8 cellular contexts compared by ENCODE assay signal in genomic region chr5:139651863-139652787, GRCh38. TPM values are rescaled to one million over a fixed set of nuclear protein-coding genes. Genes with fewer than 3 reads are reported as not detected.
DNase-seq lines count a peak whose midpoint lies in the region; ATAC-seq and TF ChIP-seq lines count a peak whose summit lies in the region.

No MANE protein-coding gene starts in this region.

- DNase-seq in NCI-H524 (lab: John Stamatoyannopoulos, UW) (peak; percentile 41 to 80), NCI-H524 treated with DMSO at 0.1 percent for 48 hours (lab: John Stamatoyannopoulos, UW) (no peak), NCI-H526 treated with DMSO at 0.1 percent for 48 hours (lab: John Stamatoyannopoulos, UW) (peak; percentile 57), fibroblast of lung (ENCODE audit: low read depth in 2 of 2) (peak; percentile 77 to 94), myocyte (ENCODE audit: low read depth) (peak; percentile 93), superior temporal gyrus (ENCODE audit: extremely low spot score) (peak; percentile 97)
- peak; percentile 63 to 72 for DNase-seq in activated T-cell treated with anti-CD3 and anti-CD28 coated beads, Interleukin-2, amount 50 U/mL, for 72 hours

- H3K36me3 Mint-ChIP-seq in activated T-cell treated with anti-CD3 and anti-CD28 coated beads, Interleukin-2, amount 50 U/mL, for 72 hours (ENCODE audit: insufficient read depth in 2 of 2) = peaks cover 0 to 1% of the 10 kb centered on the region in 2 donors

- H3K4me3 ChIP-seq in fibroblast of lung (replicated peaks in 1 of 4; ENCODE audit: control extremely low read depth in 1 of 4, insufficient read depth in 1 of 4, low read depth in 3 of 4, low read length in 4 of 4) = peak overlapping the region in 3 of 4 experiments; percentile 11 to 75 (median 26)

- peak; percentile 51 for ATAC-seq in HG02798 (IDR thresholded peaks at IDR 0.05; ENCODE audit: poor library complexity, unreplicated experiment)
- peak; percentile 43 to 46 for ATAC-seq in activated T-cell treated with anti-CD3 and anti-CD28 coated beads, Interleukin-2, amount 50 U/mL, for 72 hours (replicated peaks in 1 of 2)

- no peaks in the 10 kb centered on the region for H3K9me3 Mint-ChIP-seq in activated T-cell treated with anti-CD3 and anti-CD28 coated beads, Interleukin-2, amount 50 U/mL, for 72 hours

- peak overlapping the region; percentile 78 for H3K27ac ChIP-seq in fibroblast of lung (ENCODE audit: insufficient read depth, low read length)

- H3K9me3 ChIP-seq in fibroblast of lung (ENCODE audit: control insufficient read depth, insufficient read depth, low read depth, low read length) = no peaks in the 10 kb centered on the region

- peaks cover 31% of the 10 kb centered on the region for H3K79me2 ChIP-seq in fibroblast of lung (ENCODE audit: control insufficient read depth, insufficient read depth, low read length)

- no peaks in the 10 kb centered on the region for H4K20me1 ChIP-seq in fibroblast of lung (ENCODE audit: control insufficient read depth, extremely low read depth, insufficient read depth, low read length)

- peak overlapping the region; percentile 69 for H3K4me2 ChIP-seq in fibroblast of lung (ENCODE audit: extremely low read depth, insufficient read depth, low read length)

- peaks cover 33% of the 10 kb centered on the region for H3K4me1 ChIP-seq in fibroblast of lung (ENCODE audit: control insufficient read depth, extremely low read depth, insufficient read depth, low read length)

- H3K4me3 Mint-ChIP-seq in activated T-cell treated with anti-CD3 and anti-CD28 coated beads, Interleukin-2, amount 50 U/mL, for 72 hours = peak overlapping the region; percentile 23 to 31

- H3K27me3 Mint-ChIP-seq in activated T-cell treated with anti-CD3 and anti-CD28 coated beads, Interleukin-2, amount 50 U/mL, for 72 hours (ENCODE audit: low read depth) = peaks cover 59% of the 10 kb centered on the region

- H3K27ac Mint-ChIP-seq in activated T-cell treated with anti-CD3 and anti-CD28 coated beads, Interleukin-2, amount 50 U/mL, for 72 hours = peak overlapping the region; percentile 5

- H3K4me1 Mint-ChIP-seq in activated T-cell treated with anti-CD3 and anti-CD28 coated beads, Interleukin-2, amount 50 U/mL, for 72 hours (ENCODE audit: low read depth) = peaks cover 47% of the 10 kb centered on the region

- H3K36me3 ChIP-seq in fibroblast of lung (ENCODE audit: control insufficient read depth, insufficient read depth, low read length) = no peaks in the 10 kb centered on the region

- H2AFZ ChIP-seq in fibroblast of lung (ENCODE audit: low read length) = no peak overlapping the region

- peaks cover 6% of the 10 kb centered on the region for H3K27me3 ChIP-seq in fibroblast of lung (ENCODE audit: control insufficient read depth, insufficient read depth, low read length)

- no peak for TF ChIP-seq CTCF in fibroblast of lung (conservative IDR thresholded peaks at IDR 0.05 in 1 of 2, IDR thresholded peaks at IDR 0.05 in 1 of 2; ENCODE audit: low read depth in 1 of 2, low read length in 2 of 2)

- H3K9ac ChIP-seq in fibroblast of lung (ENCODE audit: insufficient read depth, low read length) = peak overlapping the region; percentile 37

RNA-seq across cellular contexts. Expression of gene CXXC5, which starts 4.0 kb away (rescaled TPM):
- total RNA-seq in activated T-cell treated with anti-CD3 and anti-CD28 coated beads, Interleukin-2, amount 50 U/mL, for 72 hours = 1 to 10 TPM; 1.2 to 1.9 TPM
- total RNA-seq in fibroblast of lung = 29.0 and 43.9 TPM in 2 replicates
- 15.8 and 18.6 TPM in 2 replicates for polyA plus RNA-seq in fibroblast of lung
- 17.6 and 19.7 TPM in 2 replicates for polyA plus RNA-seq in fibroblast of lung (2012)
- polyA minus RNA-seq in fibroblast of lung (ENCODE audit: low replicate concordance) = 8.7 and 22.1 TPM in 2 replicates
- 246 and 253 TPM in 2 replicates for total RNA-seq in myocyte
- 186 TPM for polyA plus RNA-seq in myocyte (2012)

Comparison
In these comparisons a context has a peak if more than half of its experiments do, and no peak if none do; other contexts are left out.
1. RNA of gene CXXC5, which starts 4.0 kb away (total RNA-seq): 246 to 253 TPM in myocyte and 29.0 to 43.9 TPM in fibroblast of lung; 1.2 to 1.9 TPM in activated T-cell treated with anti-CD3 and anti-CD28 coated beads, Interleukin-2, amount 50 U/mL, for 72 hours; every median in the first group is over 10 times any median in the second.